18 cellular contexts compared by ENCODE assay signal in genomic region chr16:2004795-2005517, GRCh38. TPM values are rescaled to one million over a fixed set of nuclear protein-coding genes. Genes with fewer than 3 reads are reported as not detected.
DNase-seq lines count a peak whose midpoint lies in the region; ATAC-seq, FAIRE-seq and TF ChIP-seq lines count a peak whose summit lies in the region.
"Had no signal": no experiment of that assay in that cellular context is flagged by ENCODE, and none has a peak within 500 bp of the region (broad histone marks: within the 10 kb centered on the region; RNA-seq: fewer than 3 reads in every experiment).

No MANE protein-coding gene starts in this region.

- CTCF ChIA-PET in activated CD4-positive, alpha-beta T cell treated with anti-CD3 and anti-CD28 coated beads for 36 hours (lab: Charles Lee) = interaction anchor here (0.8 to 4.1 kb wide), 10 partner anchors 9 to 143 kb away, joined by 3 to 30 read pairs (median 4); partner anchors contain the start of genes GFER and RPS2

- TF ChIP-seq POLR2A in H54 (IDR thresholded peaks at IDR 0.05; ENCODE audit: low read depth, low read length) = no peak

- 90% methylated on average over 21 to 34 of the region's 34 CpGs for WGBS in endodermal cell (ENCODE audit: insufficient coverage in 1 of 2, insufficient read length in 1 of 2), 2 experiments

- H3K27me3 ChIP-seq in endodermal cell (ENCODE audit: control insufficient read depth, insufficient read depth, low read length, poor library complexity, severe bottlenecking) = no peaks in the 10 kb centered on the region

- H3K9me3 ChIP-seq in endodermal cell (ENCODE audit: control insufficient read depth, low read length) = no peaks in the 10 kb centered on the region
- H3K9me3 ChIP-seq: prostate gland had no signal

- no peak overlapping the region for H3K27ac ChIP-seq in endodermal cell (ENCODE audit: low read depth, low read length)
- H3K27ac ChIP-seq: prostate gland had no signal

- H3K27me3 Mint-ChIP-seq in activated naive CD8-positive, alpha-beta T cell treated with anti-CD3 and anti-CD28 coated beads for 36 hours = no peaks in the 10 kb centered on the region
- H3K27me3 Mint-ChIP-seq in activated naive CD8-positive, alpha-beta T cell treated with anti-CD3 and anti-CD28 coated beads, Interleukin-2, amount 50 U/mL, for 24 hours = no peaks in the 10 kb centered on the region
- no peaks in the 10 kb centered on the region for H3K27me3 Mint-ChIP-seq in endodermal cell (ENCODE audit: insufficient read depth)
- no peaks in the 10 kb centered on the region for H3K27me3 Mint-ChIP-seq in stimulated activated naive B cell treated with anti-CD40 and anti-IgM and Interleukin-4, amounts not matched to agents 10 μg/mL and 1 μg/mL and 100 μg/mL, for 72 hours
- no peaks in the 10 kb centered on the region for H3K27me3 Mint-ChIP-seq in activated CD4-positive, alpha-beta T cell treated with anti-CD3 and anti-CD28 coated beads for 36 hours
- H3K27me3 Mint-ChIP-seq: activated B cell treated with CpG ODN at 0.5 μM for 24 hours had no signal

- POLR2A ChIA-PET in activated CD4-positive, alpha-beta T cell treated with anti-CD3 and anti-CD28 coated beads for 36 hours (lab: Charles Lee) = no interaction called here

- H3K27ac Mint-ChIP-seq in activated naive CD8-positive, alpha-beta T cell treated with anti-CD3 and anti-CD28 coated beads for 36 hours = peak overlapping the region; percentile 45
- H3K27ac Mint-ChIP-seq in activated naive CD8-positive, alpha-beta T cell treated with anti-CD3 and anti-CD28 coated beads, Interleukin-2, amount 50 U/mL, for 24 hours = no peak overlapping the region
- peak overlapping the region; percentile 13 for H3K27ac Mint-ChIP-seq in endodermal cell
- H3K27ac Mint-ChIP-seq in stimulated activated naive B cell treated with anti-CD40 and anti-IgM and Interleukin-4, amounts not matched to agents 10 μg/mL and 1 μg/mL and 100 μg/mL, for 72 hours = peak overlapping the region; percentile 71
- no peak overlapping the region for H3K27ac Mint-ChIP-seq in activated CD4-positive, alpha-beta T cell treated with anti-CD3 and anti-CD28 coated beads for 36 hours
- H3K27ac Mint-ChIP-seq: activated B cell treated with CpG ODN at 0.5 μM for 24 hours had no signal

- peaks cover 38% of the 10 kb centered on the region for H3K36me3 Mint-ChIP-seq in activated naive CD8-positive, alpha-beta T cell treated with anti-CD3 and anti-CD28 coated beads for 36 hours
- peaks cover 25% of the 10 kb centered on the region for H3K36me3 Mint-ChIP-seq in activated naive CD8-positive, alpha-beta T cell treated with anti-CD3 and anti-CD28 coated beads, Interleukin-2, amount 50 U/mL, for 24 hours (ENCODE audit: low read depth)
- peaks cover 23% of the 10 kb centered on the region for H3K36me3 Mint-ChIP-seq in endodermal cell (ENCODE audit: low read depth)
- peaks cover 37 to 50% of the 10 kb centered on the region in 2 donors for H3K36me3 Mint-ChIP-seq in stimulated activated naive B cell treated with anti-CD40 and anti-IgM and Interleukin-4, amounts not matched to agents 10 μg/mL and 1 μg/mL and 100 μg/mL, for 72 hours
- H3K36me3 Mint-ChIP-seq in activated CD4-positive, alpha-beta T cell treated with anti-CD3 and anti-CD28 coated beads for 36 hours (ENCODE audit: low read depth) = peaks cover 35% of the 10 kb centered on the region

- no peak for FAIRE-seq in H54 (lab: Jason Lieb, UNC)

- H3K9me3 Mint-ChIP-seq in activated naive CD8-positive, alpha-beta T cell treated with anti-CD3 and anti-CD28 coated beads for 36 hours = no peaks in the 10 kb centered on the region
- H3K9me3 Mint-ChIP-seq in activated naive CD8-positive, alpha-beta T cell treated with anti-CD3 and anti-CD28 coated beads, Interleukin-2, amount 50 U/mL, for 24 hours = no peaks in the 10 kb centered on the region
- H3K9me3 Mint-ChIP-seq in endodermal cell = no peaks in the 10 kb centered on the region
- no peaks in the 10 kb centered on the region for H3K9me3 Mint-ChIP-seq in stimulated activated naive B cell treated with anti-CD40 and anti-IgM and Interleukin-4, amounts not matched to agents 10 μg/mL and 1 μg/mL and 100 μg/mL, for 72 hours
- H3K9me3 Mint-ChIP-seq in activated CD4-positive, alpha-beta T cell treated with anti-CD3 and anti-CD28 coated beads for 36 hours (ENCODE audit: low read depth) = no peaks in the 10 kb centered on the region
- H3K9me3 Mint-ChIP-seq: activated B cell treated with CpG ODN at 0.5 μM for 24 hours, H9 had no signal

- no peak overlapping the region for H3K4me3 ChIP-seq in endodermal cell (ENCODE audit: low read length)
- H3K4me3 ChIP-seq: prostate gland had no signal

- peaks cover 39% of the 10 kb centered on the region for H3K36me3 ChIP-seq in endodermal cell (ENCODE audit: control insufficient read depth, insufficient read depth, low read length)

- H3K4me1 ChIP-seq in endodermal cell (ENCODE audit: control insufficient read depth, insufficient read depth, low read length) = peaks cover 23% of the 10 kb centered on the region

- no peak overlapping the region for H3K4me3 Mint-ChIP-seq in activated naive CD8-positive, alpha-beta T cell treated with anti-CD3 and anti-CD28 coated beads for 36 hours
- H3K4me3 Mint-ChIP-seq in activated naive CD8-positive, alpha-beta T cell treated with anti-CD3 and anti-CD28 coated beads, Interleukin-2, amount 50 U/mL, for 24 hours = no peak overlapping the region
- H3K4me3 Mint-ChIP-seq in endodermal cell = no peak overlapping the region
- H3K4me3 Mint-ChIP-seq in stimulated activated naive B cell treated with anti-CD40 and anti-IgM and Interleukin-4, amounts not matched to agents 10 μg/mL and 1 μg/mL and 100 μg/mL, for 72 hours = peak overlapping the region in 1 of 2 donors; percentile 65
- H3K4me3 Mint-ChIP-seq in activated CD4-positive, alpha-beta T cell treated with anti-CD3 and anti-CD28 coated beads for 36 hours = no peak overlapping the region
- H3K4me3 Mint-ChIP-seq: activated B cell treated with CpG ODN at 0.5 μM for 24 hours had no signal

- no peak overlapping the region for H3K9ac ChIP-seq in endodermal cell (ENCODE audit: extremely low read depth, low read length, poor library complexity, severe bottlenecking)

- no peak for ATAC-seq in activated naive CD8-positive, alpha-beta T cell treated with anti-CD3 and anti-CD28 coated beads, Interleukin-2, amount 50 U/mL, for 24 hours
- ATAC-seq in stimulated activated naive B cell treated with anti-CD40 and anti-IgM and Interleukin-4, amounts not matched to agents 10 μg/mL and 1 μg/mL and 100 μg/mL, for 72 hours (replicated peaks) = no peak
- no peak for ATAC-seq in activated CD4-positive, alpha-beta T cell treated with anti-CD3 and anti-CD28 coated beads for 36 hours
- ATAC-seq: PC-3 had no signal

- peaks cover 23% of the 10 kb centered on the region for H3K4me1 Mint-ChIP-seq in activated naive CD8-positive, alpha-beta T cell treated with anti-CD3 and anti-CD28 coated beads for 36 hours
- peaks cover 38% of the 10 kb centered on the region for H3K4me1 Mint-ChIP-seq in activated naive CD8-positive, alpha-beta T cell treated with anti-CD3 and anti-CD28 coated beads, Interleukin-2, amount 50 U/mL, for 24 hours
- peaks cover 19% of the 10 kb centered on the region for H3K4me1 Mint-ChIP-seq in endodermal cell
- peaks cover 35 to 52% of the 10 kb centered on the region in 2 donors for H3K4me1 Mint-ChIP-seq in stimulated activated naive B cell treated with anti-CD40 and anti-IgM and Interleukin-4, amounts not matched to agents 10 μg/mL and 1 μg/mL and 100 μg/mL, for 72 hours
- H3K4me1 Mint-ChIP-seq in activated CD4-positive, alpha-beta T cell treated with anti-CD3 and anti-CD28 coated beads for 36 hours = peaks cover 38% of the 10 kb centered on the region

- intact Hi-C loops in activated CD4-positive, alpha-beta T cell treated with anti-CD3 and anti-CD28 coated beads for 36 hours (cut with DNase I, micrococcal nuclease) = loop anchor here (1.0 to 10.0 kb wide), 5 partner anchors 43 to 330 kb away; partner anchors contain the start of genes MLST8 (in 1 of the 2) and RPS2 (in 1 of the 2)

- no peak for DNase-seq in activated naive CD8-positive, alpha-beta T cell treated with anti-CD3 and anti-CD28 coated beads for 36 hours
- no peak for DNase-seq in activated naive CD8-positive, alpha-beta T cell treated with anti-CD3 and anti-CD28 coated beads, Interleukin-2, amount 50 U/mL, for 24 hours
- DNase-seq in NCI-H2171 treated with DMSO at 0.1 percent for 48 hours (lab: John Stamatoyannopoulos, UW) (peak; percentile 60), endodermal cell (no peak), H54 (ENCODE audit: insufficient read length, low spot score) (no peak)
- DNase-seq in stimulated activated naive B cell treated with anti-CD40 and anti-IgM and Interleukin-4, amounts not matched to agents 10 μg/mL and 1 μg/mL and 100 μg/mL, for 72 hours = no peak
- no peak for DNase-seq in effector CD8-positive, alpha-beta T cell (lab: John Stamatoyannopoulos, UW)
- no peak for DNase-seq in activated CD4-positive, alpha-beta T cell treated with anti-CD3 and anti-CD28 coated beads for 36 hours
- DNase-seq: activated B cell treated with CpG ODN at 0.5 μM for 24 hours; GDM1; NCI-H2081 treated with DMSO at 0.1 percent for 48 hours; PC-3; stimulated activated CD4-positive, alpha-beta T cell treated with anti-CD3 and anti-CD28 coated beads, Interleukin-1b, Interleukin-23, amount 100 ng/mL, for 48 hours; SW 1271 had no signal

- no peak for TF ChIP-seq CTCF in endodermal cell (conservative IDR thresholded peaks at IDR 0.05)

RNA-seq across cellular contexts. Expression of gene ZNF598, which starts 4.7 kb away (rescaled TPM):
- 10 to 100 TPM; 98.3 to 99.8 TPM for total RNA-seq in activated naive CD8-positive, alpha-beta T cell treated with anti-CD3 and anti-CD28 coated beads for 36 hours
- 10 to 100 TPM; 45.6 to 49.5 TPM for total RNA-seq in endodermal cell
- 33.5 TPM for polyA plus RNA-seq in endodermal cell (2013, experiment 1 of 2)
- polyA plus RNA-seq in endodermal cell (2013, experiment 2 of 2) = 27.9 TPM
- 10 to 100 TPM; 64.6 to 69.8 TPM for total RNA-seq in activated CD4-positive, alpha-beta T cell treated with anti-CD3 and anti-CD28 coated beads for 36 hours

RNA-seq across cellular contexts. Expression of gene NPW, which starts 14.6 kb away (rescaled TPM):
- 10 to 100 TPM; 29.1 to 34.2 TPM for total RNA-seq in activated naive CD8-positive, alpha-beta T cell treated with anti-CD3 and anti-CD28 coated beads for 36 hours
- 1 to 10 TPM; 1.2 to 1.9 TPM for total RNA-seq in endodermal cell
- 2.0 TPM for polyA plus RNA-seq in endodermal cell (2013, experiment 1 of 2)
- 1.6 TPM for polyA plus RNA-seq in endodermal cell (2013, experiment 2 of 2)
- total RNA-seq in activated CD4-positive, alpha-beta T cell treated with anti-CD3 and anti-CD28 coated beads for 36 hours = 1 to 10 TPM; 2.0 to 2.8 TPM
- total RNA-seq: mononuclear cell, ureter had no signal

RNA-seq across cellular contexts. Expression of gene SYNGR3, which starts 15.2 kb away (rescaled TPM):
- total RNA-seq in activated naive CD8-positive, alpha-beta T cell treated with anti-CD3 and anti-CD28 coated beads for 36 hours = 1 to 10 TPM; 2.0 to 3.5 TPM
- 10 to 100 TPM in 1 of 2 donors, 1 to 10 TPM in 1; 7.0 to 11.2 TPM for total RNA-seq in endodermal cell
- polyA plus RNA-seq in endodermal cell (2013, experiment 1 of 2) = 4.8 TPM
- 3.7 TPM for polyA plus RNA-seq in endodermal cell (2013, experiment 2 of 2)
- total RNA-seq in activated CD4-positive, alpha-beta T cell treated with anti-CD3 and anti-CD28 coated beads for 36 hours = 1 to 10 TPM; 4.8 to 5.9 TPM

RNA-seq across cellular contexts. Expression of gene GFER, which starts 21.0 kb away (rescaled TPM):
- 10 to 100 TPM; 27.3 to 29.5 TPM for total RNA-seq in activated naive CD8-positive, alpha-beta T cell treated with anti-CD3 and anti-CD28 coated beads for 36 hours
- total RNA-seq in endodermal cell = 10 to 100 TPM; 40.3 to 45.5 TPM
- 26.2 TPM for polyA plus RNA-seq in endodermal cell (2013, experiment 1 of 2)
- polyA plus RNA-seq in endodermal cell (2013, experiment 2 of 2) = 27.4 TPM
- total RNA-seq in activated CD4-positive, alpha-beta T cell treated with anti-CD3 and anti-CD28 coated beads for 36 hours = 10 to 100 TPM; 25.0 to 25.8 TPM

RNA-seq across cellular contexts. Expression of gene NHERF2, which starts 21.7 kb away (rescaled TPM):
- 1 to 10 TPM; 2.4 to 3.7 TPM for total RNA-seq in activated naive CD8-positive, alpha-beta T cell treated with anti-CD3 and anti-CD28 coated beads for 36 hours
- 10 to 100 TPM; 20.1 to 25.5 TPM for total RNA-seq in endodermal cell
- polyA plus RNA-seq in endodermal cell (2013, experiment 1 of 2) = 13.4 TPM
- 11.3 TPM for polyA plus RNA-seq in endodermal cell (2013, experiment 2 of 2)
- total RNA-seq in activated CD4-positive, alpha-beta T cell treated with anti-CD3 and anti-CD28 coated beads for 36 hours = 1 to 10 TPM; 1.9 to 2.7 TPM

Comparison
In these comparisons a context has a peak if more than half of its experiments do, and no peak if none do; other contexts are left out.
1. H3K27ac Mint-ChIP-seq: peak in activated naive CD8-positive, alpha-beta T cell treated with anti-CD3 and anti-CD28 coated beads for 36 hours (single experiment), endodermal cell (single experiment) and stimulated activated naive B cell treated with anti-CD40 and anti-IgM and Interleukin-4, amounts not matched to agents 10 μg/mL and 1 μg/mL and 100 μg/mL, for 72 hours (single experiment); none in activated naive CD8-positive, alpha-beta T cell treated with anti-CD3 and anti-CD28 coated beads, Interleukin-2, amount 50 U/mL, for 24 hours (single experiment) and activated CD4-positive, alpha-beta T cell treated with anti-CD3 and anti-CD28 coated beads for 36 hours (single experiment).
2. RNA of gene NPW, which starts 14.6 kb away (total RNA-seq): 29.1 to 34.2 TPM in activated naive CD8-positive, alpha-beta T cell treated with anti-CD3 and anti-CD28 coated beads for 36 hours; 2.0 to 2.8 TPM in activated CD4-positive, alpha-beta T cell treated with anti-CD3 and anti-CD28 coated beads for 36 hours and 1.2 to 1.9 TPM in endodermal cell; every median in the first group is over 4 times any median in the second.